Comparison of ENCODE assay signal across 18 cellular contexts in the genomic region with DNA sequence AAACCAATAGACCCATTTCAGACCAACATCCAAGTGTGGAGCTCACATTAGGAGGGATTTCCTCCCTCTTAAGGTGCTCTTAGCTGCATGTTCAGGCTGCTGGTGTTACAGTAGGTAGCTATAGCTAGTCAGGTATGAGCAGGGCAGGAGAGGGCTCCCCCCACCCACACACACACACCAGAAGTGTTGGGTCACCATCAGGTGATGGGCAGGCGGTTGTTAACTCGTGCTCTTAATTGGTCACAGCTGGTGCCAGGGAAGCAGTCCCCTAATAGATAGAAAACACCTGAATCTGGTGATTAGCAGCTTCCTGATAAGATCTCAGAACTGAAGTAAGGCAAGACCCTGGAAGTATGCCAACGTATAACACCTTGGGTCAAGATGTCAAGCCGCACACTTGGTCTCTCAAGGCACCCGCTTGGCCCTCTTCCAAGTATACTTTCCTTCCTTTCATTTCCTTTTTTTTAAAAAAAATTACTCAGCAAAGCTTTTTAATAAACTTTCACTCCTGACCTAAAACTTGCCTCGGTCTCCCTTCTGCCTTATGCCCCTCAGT.
DNase-seq lines count a peak whose midpoint lies in the region; ATAC-seq and TF ChIP-seq lines count a peak whose summit lies in the region.
"Had no signal": no experiment of that assay in that cellular context is flagged by ENCODE, and none has a peak within 500 bp of the region (broad histone marks: within the 10 kb centered on the region; RNA-seq: fewer than 3 reads in every experiment).

No MANE protein-coding gene starts in this region.

- no peak overlapping the region for H3K9ac ChIP-seq in mammary epithelial cell (ENCODE audit: insufficient read depth, low read length)

- no peaks in the 10 kb centered on the region for H3K27me3 ChIP-seq in mammary epithelial cell (ENCODE audit: insufficient read depth, low read length)
- H3K27me3 ChIP-seq: SJCRH30 had no signal

- no peak for TF ChIP-seq CTCF in mammary epithelial cell (conservative IDR thresholded peaks at IDR 0.05 in 1 of 2, IDR thresholded peaks at IDR 0.05 in 1 of 2; ENCODE audit: extremely low read depth in 1 of 2, insufficient read depth in 1 of 2, low read depth in 1 of 2, low read length in 2 of 2)

- intact Hi-C loops in mammary epithelial cell (cut with micrococcal nuclease): no loop called here

- peaks cover 6% of the 10 kb centered on the region for H3K4me1 ChIP-seq in mammary epithelial cell (ENCODE audit: insufficient read depth, low read length)
- H3K4me1 ChIP-seq: Caco-2, SJCRH30 had no signal

- H4K20me1 ChIP-seq in mammary epithelial cell (ENCODE audit: insufficient read depth, low read length): no peaks in the 10 kb centered on the region

- in situ Hi-C loops in mammary epithelial cell (cut with MboI; ENCODE audit: low sequenced_read_pairs in 2 of 2): no loop called here

- H3K27ac ChIP-seq in mammary epithelial cell (ENCODE audit: insufficient read depth, low read depth, low read length): no peak overlapping the region
- H3K27ac ChIP-seq: RWPE1, SJCRH30 had no signal

- DNase-seq in NCI-H2227 (lab: John Stamatoyannopoulos, UW; ENCODE audit: unreplicated experiment): peak; percentile 35
- no peak for DNase-seq in NCI-H2227 treated with DMSO at 0.1 percent for 48 hours (lab: John Stamatoyannopoulos, UW)
- peak; percentile 56 for DNase-seq in NCI-H69 (lab: John Stamatoyannopoulos, UW)
- DNase-seq in mammary epithelial cell: peak; percentile 11
- DNase-seq in T-helper 2 cell: no peak
- no peak for DNase-seq in dermis blood vessel endothelial cell
- DNase-seq: Caco-2, DMS153, EL, H7, HFFc6, NCI-H1417, NCI-H187, NCI-H2107, NCI-H526, SJCRH30 had no signal

- no peaks in the 10 kb centered on the region for H3K36me3 ChIP-seq in mammary epithelial cell (ENCODE audit: insufficient read depth, low read length)
- H3K36me3 ChIP-seq: SJCRH30 had no signal

- no peak overlapping the region for H2AFZ ChIP-seq in mammary epithelial cell (ENCODE audit: low read depth, low read length)

- no TSS peak for BruUV-seq in mammary epithelial cell (replicated peaks; lab: Mats Ljungman, UMichigan)

- CTCF ChIA-PET in mammary epithelial cell (lab: Charles Lee; ENCODE audit: low non-redundant PET): no interaction called here

- no peak overlapping the region for H3K4me2 ChIP-seq in mammary epithelial cell (ENCODE audit: insufficient read depth, low read depth, low read length)

- dilution Hi-C loops in mammary epithelial cell (cut with HindIII; ENCODE audit: low sequenced_read_pairs): no loop called here

- peaks cover 2% of the 10 kb centered on the region for H3K9me3 ChIP-seq in mammary epithelial cell (replicated peaks; ENCODE audit: insufficient read depth, low read length)
- H3K9me3 ChIP-seq: Caco-2, SJCRH30 had no signal

- peak; percentile 73 for ATAC-seq in GM18868 (IDR thresholded peaks at IDR 0.05; ENCODE audit: unreplicated experiment)

- H3K79me2 ChIP-seq in mammary epithelial cell (ENCODE audit: insufficient read depth, low read length): no peaks in the 10 kb centered on the region

- WGBS in mammary epithelial cell (ENCODE audit: low coverage, missing lambda C conversion rate): 47% methylated on average over 5 of the region's 6 CpGs

- no peak overlapping the region for H3K4me3 ChIP-seq in mammary epithelial cell (replicated peaks in 1 of 3; ENCODE audit: insufficient read depth in 1 of 3, low read depth in 2 of 3, low read length in 3 of 3)
- H3K4me3 ChIP-seq: SJCRH30 had no signal

Comparison
In these comparisons a context has a peak if more than half of its experiments do, and no peak if none do; other contexts are left out.
1. DNase-seq: peak in NCI-H2227 (single experiment), NCI-H69 (single experiment) and mammary epithelial cell (single experiment); none in NCI-H2227 treated with DMSO at 0.1 percent for 48 hours (single experiment), T-helper 2 cell (0 of 5) and dermis blood vessel endothelial cell (single experiment).